18 cellular contexts compared by ENCODE assay signal in the genomic region with DNA sequence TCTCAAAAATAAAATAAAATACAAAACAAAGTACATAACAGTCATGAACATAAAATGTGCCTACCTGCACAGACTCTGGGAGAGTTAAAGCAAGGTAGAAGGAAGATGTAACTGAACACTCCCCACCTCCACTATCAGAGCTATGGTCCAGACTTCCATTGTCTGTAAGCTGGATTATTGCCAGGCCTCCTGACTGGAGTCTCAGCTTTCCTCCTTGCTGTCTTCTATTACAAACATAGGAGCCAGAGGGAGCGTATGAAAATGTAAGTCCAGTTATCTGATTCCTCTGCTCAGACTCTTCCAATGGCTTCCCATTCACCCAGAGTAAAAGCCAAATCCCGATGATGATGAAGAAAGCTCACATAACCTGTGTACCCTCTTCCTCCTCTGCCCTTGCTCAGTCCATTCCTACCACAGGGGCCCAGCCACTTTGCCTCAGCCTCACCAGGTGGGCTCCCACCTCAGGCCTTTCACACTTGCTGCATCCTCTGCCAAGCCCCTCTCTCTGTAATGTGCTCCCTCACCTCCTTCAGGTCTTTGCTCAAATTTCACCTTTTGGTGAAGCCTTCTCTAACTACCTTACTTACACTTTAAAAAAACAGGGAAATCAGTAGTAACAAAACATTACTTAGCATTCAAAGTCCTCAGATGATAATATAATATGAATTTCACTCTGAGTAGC.
"Had no signal": no experiment of that assay in that cellular context is flagged by ENCODE, and none has a peak within 500 bp of the region (broad histone marks: within the 10 kb centered on the region; RNA-seq: fewer than 3 reads in every experiment).

No MANE protein-coding gene starts in this region.

- ATAC-seq: activated CD4-positive, CD25-positive, alpha-beta regulatory T cell treated with anti-CD3 and anti-CD28 coated beads, Interleukin-2, amount 50 U/mL, for 24 hours; activated CD8-positive, alpha-beta memory T cell treated with anti-CD3 and anti-CD28 coated beads, Interleukin-2, amount 10 ng/mL, durations not matched to agents 7 days and 5 days; activated T-cell treated with anti-CD3 and anti-CD28 coated beads, Interleukin-2, amount 50 U/mL, for 4 hours; gastroesophageal sphincter; pancreas had no signal

- H3K27me3 Mint-ChIP-seq: activated CD8-positive, alpha-beta memory T cell treated with anti-CD3 and anti-CD28 coated beads, Interleukin-2, amount 10 ng/mL, durations not matched to agents 7 days and 5 days had no signal

- H3K4me1 Mint-ChIP-seq: activated CD8-positive, alpha-beta memory T cell treated with anti-CD3 and anti-CD28 coated beads, Interleukin-2, amount 10 ng/mL, durations not matched to agents 7 days and 5 days; neural crest cell had no signal

- DNase-seq: activated CD8-positive, alpha-beta memory T cell treated with anti-CD3 and anti-CD28 coated beads, Interleukin-2, amount 10 ng/mL, durations not matched to agents 7 days and 5 days; activated gamma-delta T cell; activated T-cell treated with anti-CD3 and anti-CD28 coated beads, Interleukin-2, amount 50 U/mL, for 4 hours; amygdala; brain microvascular endothelial cell; effector CD4-positive, alpha-beta T cell; islet precursor cell; left ventricle myocardium inferior; mesenchymal stem cell; pancreas; stimulated activated CD4-positive, alpha-beta T cell treated with anti-CD3 and anti-CD28 coated beads, Interleukin-4, amount 100 ng/mL, for 1 hour; stimulated activated CD8-positive, alpha-beta memory T cell treated with anti-CD3 and anti-CD28 coated beads, Interleukin-4, amount 100 ng/mL, for 48 hours; stomach had no signal

- H3K27ac Mint-ChIP-seq: activated CD8-positive, alpha-beta memory T cell treated with anti-CD3 and anti-CD28 coated beads, Interleukin-2, amount 10 ng/mL, durations not matched to agents 7 days and 5 days; activated naive CD8-positive, alpha-beta T cell; T-helper 2 cell treated with Interferon-gamma antibody and Interleukin-4, amounts not matched to agents 5 μg/mL and 100 μg/mL, for 36 hours had no signal

- H3K36me3 Mint-ChIP-seq: activated CD8-positive, alpha-beta memory T cell treated with anti-CD3 and anti-CD28 coated beads, Interleukin-2, amount 10 ng/mL, durations not matched to agents 7 days and 5 days; activated naive CD8-positive, alpha-beta T cell had no signal

- H3K9me3 Mint-ChIP-seq: activated T-cell treated with anti-CD3 and anti-CD28 coated beads, Interleukin-2, amount 50 U/mL, for 4 hours; neural crest cell; T-helper 2 cell treated with Interferon-gamma antibody and Interleukin-4, amounts not matched to agents 5 μg/mL and 100 μg/mL, for 36 hours had no signal

- H3K4me3 Mint-ChIP-seq: activated CD8-positive, alpha-beta memory T cell treated with anti-CD3 and anti-CD28 coated beads, Interleukin-2, amount 10 ng/mL, durations not matched to agents 7 days and 5 days; activated naive CD8-positive, alpha-beta T cell; activated T-cell treated with anti-CD3 and anti-CD28 coated beads, Interleukin-2, amount 50 U/mL, for 4 hours; neural crest cell; T-helper 2 cell treated with Interferon-gamma antibody and Interleukin-4, amounts not matched to agents 5 μg/mL and 100 μg/mL, for 36 hours had no signal
